ENCODE assay signal across 2 cellular contexts in the genomic region with DNA sequence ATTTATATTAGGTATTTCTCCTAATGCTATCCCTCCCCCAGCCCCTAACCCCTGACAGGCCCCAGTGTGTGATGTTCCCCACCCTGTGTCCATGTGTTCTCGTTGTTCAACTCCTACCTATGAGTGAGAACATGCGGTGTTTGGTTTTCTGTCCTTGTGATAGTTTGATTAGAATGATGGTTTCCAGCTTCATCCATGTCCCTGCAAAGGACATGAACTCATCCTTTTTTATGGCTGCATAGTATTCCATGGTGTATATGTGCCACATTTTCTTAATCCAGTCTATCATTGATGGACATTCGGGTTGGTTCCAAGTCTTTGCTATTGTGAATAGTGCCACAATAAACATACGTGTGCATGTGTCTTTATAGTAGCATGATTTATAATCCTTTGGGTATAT. TPM values are rescaled to one million over a fixed set of nuclear protein-coding genes. Genes with fewer than 3 reads are reported as not detected.
DNase-seq lines count a peak whose midpoint lies in the region; ATAC-seq, FAIRE-seq and TF ChIP-seq lines count a peak whose summit lies in the region.
"Not testable (repeated sequence)": the region's sequence is repeated elsewhere in the genome, so short reads cannot be mapped to it uniquely, and the experiment has no call there.

No MANE protein-coding gene starts in this region.

- H3K27ac ChIP-seq in HEK293 (ENCODE audit: extremely low read depth, low read depth, low read length); K562 (ENCODE audit: extremely low read depth, low read depth, low read length): not testable (repeated sequence)

- not testable (repeated sequence) for H3K9me1 ChIP-seq in K562 (ENCODE audit: control insufficient read depth, insufficient read depth, low read length)

- BruUV-seq in K562 (replicated peaks; lab: Mats Ljungman, UMichigan) = not testable (repeated sequence)

- not testable (repeated sequence) for TF ChIP-seq RAD21 in K562 (CRISPR knock-in tag; conservative IDR thresholded peaks at IDR 0.05 in 1 of 2, IDR thresholded peaks at IDR 0.05 in 1 of 2)

- H4K20me1 ChIP-seq in K562 (replicated peaks; ENCODE audit: control insufficient read depth, insufficient read depth, low read length) = not testable (repeated sequence)

- CTCF ChIA-PET in HEK293 (lab: Yijun Ruan, JAX); K562 (lab: Yijun Ruan, JAX; ENCODE audit: low intra/inter-chr PET ratio): not testable (repeated sequence)

- POLR2A ChIA-PET in HEK293 (lab: Yijun Ruan, JAX); K562 (lab: Yijun Ruan, JAX): not testable (repeated sequence)

- H2AFZ ChIP-seq in K562 (ENCODE audit: low read depth, low read length) = not testable (repeated sequence)

- H3K79me2 ChIP-seq in K562 (ENCODE audit: control insufficient read depth, insufficient read depth, low read length) = peaks cover 43% of the 10 kb centered on the region

- FAIRE-seq in K562 (lab: Jason Lieb, UNC) = not testable (repeated sequence)

- H3K9ac ChIP-seq in K562 (ENCODE audit: insufficient read depth in 1 of 2, low read depth in 2 of 2, low read length in 2 of 2) = not testable (repeated sequence)

- intact Hi-C loops in K562 (cut with micrococcal nuclease) = not testable (repeated sequence)

- not testable (repeated sequence) for H3K4me2 ChIP-seq in K562 (ENCODE audit: insufficient read depth, low read length)

- ATAC-seq in K562 = not testable (repeated sequence)

- WGBS in K562 (ENCODE audit: insufficient coverage, low coverage, missing lambda C conversion rate) = 96% methylated on average over 3 of the region's 4 CpGs

- TF ChIP-seq POLR2A in K562 (conservative IDR thresholded peaks at IDR 0.05) = not testable (repeated sequence)

- not testable (repeated sequence) for DNase-seq in K562 (ENCODE audit: extremely low read depth in 1 of 4, low spot score in 3 of 4)

- H3K4me1 ChIP-seq in HEK293 (ENCODE audit: control insufficient read depth, insufficient read depth, low read length); K562 (replicated peaks in 1 of 2; ENCODE audit: control insufficient read depth in 2 of 2, insufficient read depth in 2 of 2, low read length in 2 of 2): not testable (repeated sequence)

- not testable (repeated sequence) for H3K4me3 ChIP-seq in HEK293 (ENCODE audit: low read depth, low read length); K562

- not testable (repeated sequence) for H3K9me3 ChIP-seq in HEK293 (ENCODE audit: control insufficient read depth, insufficient read depth, low read depth, low read length); K562 (replicated peaks; ENCODE audit: control insufficient read depth, insufficient read depth, low read depth, low read length)

- TF ChIP-seq EP300 in K562 (IDR thresholded peaks at IDR 0.05; ENCODE audit: low read length) = not testable (repeated sequence)

- in situ Hi-C loops in K562 (cut with MboI) = not testable (repeated sequence)

- not testable (repeated sequence) for TF ChIP-seq CTCF in HEK293 (tag by site-specific recombination; IDR thresholded peaks at IDR 0.05); K562 (IDR thresholded peaks at IDR 0.05 in 2 of 3, conservative IDR thresholded peaks at IDR 0.05 in 1 of 3; ENCODE audit: insufficient read depth in 2 of 3, low read depth in 1 of 3, low read length in 3 of 3)

- H3K36me3 ChIP-seq in HEK293 (ENCODE audit: control insufficient read depth in 2 of 2, insufficient read depth in 1 of 2, low read length in 2 of 2) (peaks cover 12 to 34% of the 10 kb centered on the region in 2 experiments), K562 (ENCODE audit: control insufficient read depth, insufficient read depth, low read length) (peaks cover 74% of the 10 kb centered on the region)

- H3K27me3 ChIP-seq in K562 (ENCODE audit: control insufficient read depth in 2 of 2, insufficient read depth in 2 of 2, low read length in 2 of 2) = not testable (repeated sequence)

TF ChIP-seq in HEK293, 187 proteins besides CTCF, POLR2A, EP300 and RAD21:
- 0 out of 2 replicates have a peak, but pooled peaks have one; percentile 52 for TF ChIP-seq ZNF580 (tag by site-specific recombination; IDR thresholded peaks at IDR 0.05)
- TF ChIP-seq ZNF146 (tag by site-specific recombination; IDR thresholded peaks at IDR 0.05) = peak; percentile 82

TF ChIP-seq in K562, 482 proteins besides CTCF, POLR2A, EP300 and RAD21:
- TF ChIP-seq BCOR (IDR thresholded peaks at IDR 0.05) (0 out of 2 replicates have a peak, but pooled peaks have one; percentile 38), ZNF146 (CRISPR knock-in tag; IDR thresholded peaks at IDR 0.05; ENCODE audit: unreplicated experiment) (peak; percentile 63)

RNA-seq across cellular contexts. Expression of gene CD46, which starts 18.7 kb away (rescaled TPM):
- total RNA-seq in K562 (2011; cell fraction: chromatin; rRNA removed; ENCODE audit: low replicate concordance) = 356 and 908 TPM in 2 replicates
- 170 and 219 TPM in 2 replicates for total RNA-seq in K562 (2011; cell fraction: nucleolus; rRNA removed)
- total RNA-seq in K562 (2011; cell fraction: nucleoplasm; rRNA removed) = 411 and 563 TPM in 2 replicates
- total RNA-seq in K562 (2014; rRNA removed) = 87.9 and 94.5 TPM in 2 replicates
- total RNA-seq in K562 (2014; rRNA removed; fragmentation: Illumina TruSeq; extraction: Trizol) = 156 and 168 TPM in 2 replicates
- 126 and 151 TPM in 2 replicates for total RNA-seq in K562 (2015; rRNA removed; fragmentation: Illumina TruSeq; extraction: Trizol)
- total RNA-seq in K562 (2021) = 143 and 156 TPM in 2 replicates
- 374 and 391 TPM in 2 replicates for polyA plus RNA-seq in K562 (2011; rRNA removed)
- 28.4 and 93.7 TPM in 2 replicates for polyA plus RNA-seq in K562 (2011; cell fraction: cytosol; rRNA removed)
- polyA plus RNA-seq in K562 (2011; cell fraction: nucleus; rRNA removed) = 370 and 950 TPM in 2 replicates
- 91.8 and 133 TPM in 2 replicates for polyA plus RNA-seq in K562 (2012)
- polyA plus RNA-seq in K562 (2014; fragmentation: Illumina TruSeq; extraction: Trizol) = 149 and 205 TPM in 2 replicates
- polyA plus RNA-seq in K562 (2014; fragmentation: Nextera tagmentation; extraction: Ambion mirVana) = 100 to 1,000 TPM; 143 to 220 TPM
- polyA plus RNA-seq in K562 (2014; rRNA removed) = 183 and 199 TPM in 2 replicates
- 160 and 229 TPM in 2 replicates for polyA minus RNA-seq in K562 (2011; rRNA and poly(A)+ RNA removed)
- 73.7 and 85.6 TPM in 2 replicates for polyA minus RNA-seq in K562 (2011; cell fraction: cytosol; rRNA and poly(A)+ RNA removed)
- polyA minus RNA-seq in K562 (2011; cell fraction: nucleus; rRNA and poly(A)+ RNA removed) = 188 and 382 TPM in 2 replicates
